Comparison of ENCODE assay signal across 18 cellular contexts in genomic region chr3:137081711-137082110, GRCh38.
"Had no signal": no experiment of that assay in that cellular context is flagged by ENCODE, and none has a peak within 500 bp of the region (broad histone marks: within the 10 kb centered on the region; RNA-seq: fewer than 3 reads in every experiment).

No MANE protein-coding gene starts in this region.

- ATAC-seq: K562 had no signal

- H3K4me1 ChIP-seq: SJSA1 had no signal

- H3K27ac ChIP-seq: KMS-11, SJSA1, SK-N-MC had no signal

- H3K9me3 ChIP-seq: SJSA1 had no signal

- H3K36me3 ChIP-seq: SJSA1 had no signal

- DNase-seq: Kasumi-1, MM.1S, NCI-H1092 treated with DMSO at 0.1 percent for 48 hours, NCI-H1436, NCI-H187, NCI-H2029, NCI-H2081 treated with DMSO at 0.1 percent for 48 hours, NCI-H2171, NCI-H226, NCI-H446 treated with DMSO at 0.1 percent for 48 hours, NCI-H526, Right ventricle myocardium superior, RPMI8226, SIG-M5 had no signal

- H3K4me3 ChIP-seq: K562, SJSA1, SK-N-MC had no signal
